Comparison of ENCODE assay signal across 14 cellular contexts in the genomic region with DNA sequence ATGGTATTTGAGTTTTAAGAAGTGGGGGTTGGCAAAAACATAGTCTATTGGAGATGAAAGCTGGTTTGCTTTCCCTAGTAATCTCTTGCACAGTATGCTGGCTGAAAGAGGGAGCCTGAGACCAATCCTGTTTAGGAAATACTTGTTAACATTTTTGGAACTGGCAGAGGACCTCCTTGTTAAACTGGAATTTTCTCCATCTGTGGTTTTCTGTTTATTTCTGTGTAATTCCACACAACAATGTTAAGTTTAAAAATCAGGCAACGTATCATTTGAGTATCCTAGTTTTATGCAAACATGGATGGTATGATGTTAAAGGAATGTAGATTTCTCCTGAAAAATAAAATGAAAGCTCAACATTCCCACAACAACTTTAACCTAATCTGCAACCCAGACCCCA.
DNase-seq lines count a peak whose midpoint lies in the region; TF ChIP-seq lines count a peak whose summit lies in the region.
"Had no signal": no experiment of that assay in that cellular context is flagged by ENCODE, and none has a peak within 500 bp of the region (broad histone marks: within the 10 kb centered on the region; RNA-seq: fewer than 3 reads in every experiment).

No MANE protein-coding gene starts in this region.

- DNase-seq in NCI-H82 (lab: John Stamatoyannopoulos, UW) (peak; percentile 78), NCI-H82 treated with DMSO at 0.1 percent for 48 hours (lab: John Stamatoyannopoulos, UW; ENCODE audit: unreplicated experiment) (no peak), SJSA1 (ENCODE audit: low read depth in 1 of 2, low spot score in 2 of 2) (peak in 1 of 2 experiments; percentile 51), fibroblast of the aortic adventitia (ENCODE audit: low read depth) (peak; percentile 21), GM03348 (ENCODE audit: low spot score) (no peak), NCI-H2081 (lab: John Stamatoyannopoulos, UW) (no peak), NCI-H2029 (lab: John Stamatoyannopoulos, UW) (no peak), NCI-H2196 (lab: John Stamatoyannopoulos, UW; ENCODE audit: unreplicated experiment) (no peak)
- DNase-seq: Calu3; CD4-positive, alpha-beta T cell; DMS 273 treated with DMSO at 0.1 percent for 48 hours; H7 had no signal

- H3K27ac ChIP-seq in SJSA1, result peak overlapping the region; percentile 45
- H3K27ac ChIP-seq: 22Rv1 had no signal

- no peaks in the 10 kb centered on the region for H3K9me3 ChIP-seq in SJSA1 (replicated peaks)

- peaks cover 36% of the 10 kb centered on the region for H3K4me1 ChIP-seq in SJSA1 (replicated peaks)

- H3K4me3 ChIP-seq in SJSA1, result no peak overlapping the region
- H3K4me3 ChIP-seq in fibroblast of the aortic adventitia (ENCODE audit: low read depth, low read length), result no peak overlapping the region
- H3K4me3 ChIP-seq: GM23338 had no signal

- no peak for TF ChIP-seq CTCF in fibroblast of the aortic adventitia (IDR thresholded peaks at IDR 0.05; ENCODE audit: insufficient read depth, low read length)

- no peaks in the 10 kb centered on the region for H3K36me3 ChIP-seq in SJSA1

- H3K27me3 ChIP-seq in SJSA1 (replicated peaks), result no peaks in the 10 kb centered on the region

Comparison
In these comparisons a context has a peak if more than half of its experiments do, and no peak if none do; other contexts are left out.
1. DNase-seq: peak in NCI-H82 (single experiment) and fibroblast of the aortic adventitia (single experiment); none in NCI-H82 treated with DMSO at 0.1 percent for 48 hours (single experiment), GM03348 (single experiment), NCI-H2081 (0 of 2), NCI-H2029 (single experiment) and NCI-H2196 (single experiment).